Comparison of ENCODE assay signal across 8 cellular contexts in genomic region chr9:19229725-19230355, GRCh38. TPM values are rescaled to one million over a fixed set of nuclear protein-coding genes. Genes with fewer than 3 reads are reported as not detected.
A peak's percentile ranks its signal among the peaks of the same experiment; 100 is the strongest.
DNase-seq lines count a peak whose midpoint lies in the region; ATAC-seq and TF ChIP-seq lines count a peak whose summit lies in the region.

No MANE protein-coding gene starts in this region.

- peaks cover 19% of the 10 kb centered on the region for H3K4me1 Mint-ChIP-seq in CD8-positive, alpha-beta T cell (ENCODE audit: low read depth)
- H3K4me1 Mint-ChIP-seq in activated T-cell treated with anti-CD3 and anti-CD28 coated beads, Interleukin-2, amount 50 U/mL, for 72 hours (ENCODE audit: low read depth): peaks cover 5% of the 10 kb centered on the region

- intact Hi-C loops in CD8-positive, alpha-beta T cell (cut with DNase I, micrococcal nuclease): loop anchor here (1.0 to 5.0 kb wide), 9 partner anchors 46 to 227 kb away; partner anchors contain the start of genes HAUS6 (in 2 of the 2), RRAGA (in 2 of the 2), PLIN2 (in 1 of the 2) and RPS6 (in 1 of the 2)
- intact Hi-C loops in ovary (cut with DNase I): loop anchor here in 1 of 4 donors (10.0 kb wide), 2 partner anchors 55 to 225 kb away; no protein-coding TSS in a partner anchor

- H3K27ac ChIP-seq in CD8-positive, alpha-beta T cell (ENCODE audit: low read depth, low read length): peak overlapping the region; percentile 9
- H3K27ac ChIP-seq in gastroesophageal sphincter (peak overlapping the region; percentile 84 to 99 (median 97)), ovary (peak overlapping the region; percentile 95 to 98)

- TF ChIP-seq POLR2A in gastroesophageal sphincter (IDR thresholded peaks at IDR 0.05): no peak
- no peak for TF ChIP-seq POLR2A in ovary (IDR thresholded peaks at IDR 0.05)

- H3K4me3 ChIP-seq in CD8-positive, alpha-beta T cell (ENCODE audit: low read depth, low read length): peak overlapping the region; percentile 96
- H3K4me3 ChIP-seq in gastroesophageal sphincter (peak overlapping the region; percentile 79 to 98), ovary (peak overlapping the region; percentile 86)

- no peaks in the 10 kb centered on the region for H3K9me3 ChIP-seq in CD8-positive, alpha-beta T cell (ENCODE audit: low read length)
- H3K9me3 ChIP-seq in gastroesophageal sphincter (no peaks in the 10 kb centered on the region), ovary (no peaks in the 10 kb centered on the region)

- no peak overlapping the region for H3K4me3 Mint-ChIP-seq in CD8-positive, alpha-beta T cell
- peak overlapping the region in 1 of 2 donors; percentile 78 for H3K4me3 Mint-ChIP-seq in activated T-cell treated with anti-CD3 and anti-CD28 coated beads, Interleukin-2, amount 50 U/mL, for 72 hours

- TF ChIP-seq CTCF in CD8-positive, alpha-beta T cell (IDR thresholded peaks at IDR 0.05): no peak
- TF ChIP-seq CTCF in gastroesophageal sphincter (IDR thresholded peaks at IDR 0.05): no peak
- peak in 1 of 3 donors; percentile 6 for TF ChIP-seq CTCF in ovary (IDR thresholded peaks at IDR 0.05)

- 0 to 3% methylated on average over 6 to 7 of the region's 40 CpGs for WGBS in gastroesophageal sphincter (ENCODE audit: low coverage in 1 of 2), 2 donors
- 0 to 1% (median 1%) methylated on average over 35 to 40 of the region's 40 CpGs for WGBS in ovary, 3 donors

- H3K9me3 Mint-ChIP-seq in CD8-positive, alpha-beta T cell: no peaks in the 10 kb centered on the region
- no peaks in the 10 kb centered on the region for H3K9me3 Mint-ChIP-seq in activated T-cell treated with anti-CD3 and anti-CD28 coated beads, Interleukin-2, amount 50 U/mL, for 72 hours

- ATAC-seq in CD8-positive, alpha-beta T cell: peak; percentile 59
- ATAC-seq in GM19324 (IDR thresholded peaks at IDR 0.05; ENCODE audit: low FRiP score, unreplicated experiment): peak; percentile 63
- peak; percentile 67 for ATAC-seq in HG03354 (IDR thresholded peaks at IDR 0.05; ENCODE audit: poor library complexity, severe bottlenecking, unreplicated experiment)
- ATAC-seq in activated T-cell treated with anti-CD3 and anti-CD28 coated beads, Interleukin-2, amount 50 U/mL, for 72 hours (replicated peaks in 1 of 2): peak; percentile 58 to 67
- peak; percentile 72 for ATAC-seq in gastroesophageal sphincter

- H3K27me3 ChIP-seq in CD8-positive, alpha-beta T cell (ENCODE audit: insufficient read depth, low read length): no peaks in the 10 kb centered on the region
- no peaks in the 10 kb centered on the region for H3K27me3 ChIP-seq in gastroesophageal sphincter
- H3K27me3 ChIP-seq in ovary: no peaks in the 10 kb centered on the region

- POLR2A ChIA-PET in CD8-positive, alpha-beta T cell (lab: Charles Lee): interaction anchor here (1.0 to 1.6 kb wide), 9 partner anchors 12 to 181 kb away, joined by 3 to 13 read pairs (median 5); partner anchors contain the start of genes RPS6 and RRAGA

- H3K36me3 Mint-ChIP-seq in CD8-positive, alpha-beta T cell: peaks cover 2% of the 10 kb centered on the region
- no peaks in the 10 kb centered on the region for H3K36me3 Mint-ChIP-seq in activated T-cell treated with anti-CD3 and anti-CD28 coated beads, Interleukin-2, amount 50 U/mL, for 72 hours (ENCODE audit: insufficient read depth in 2 of 2)

- TF ChIP-seq EP300 in gastroesophageal sphincter (IDR thresholded peaks at IDR 0.05) (no peak), ovary (IDR thresholded peaks at IDR 0.05) (no peak)

- no peaks in the 10 kb centered on the region for H3K36me3 ChIP-seq in CD8-positive, alpha-beta T cell (ENCODE audit: insufficient read depth, low read length)
- H3K36me3 ChIP-seq in gastroesophageal sphincter: no peaks in the 10 kb centered on the region
- H3K36me3 ChIP-seq in ovary: no peaks in the 10 kb centered on the region

- CTCF ChIA-PET in CD8-positive, alpha-beta T cell (lab: Charles Lee): interaction anchor here (0.7 to 1.7 kb wide), 3 partner anchors 44 to 181 kb away, joined by 3 to 6 read pairs (median 6); partner anchors contain the start of gene RRAGA

- peak overlapping the region; percentile 90 for H3K27ac Mint-ChIP-seq in CD8-positive, alpha-beta T cell
- peak overlapping the region; percentile 86 for H3K27ac Mint-ChIP-seq in activated T-cell treated with anti-CD3 and anti-CD28 coated beads, Interleukin-2, amount 50 U/mL, for 72 hours

- peak in 2 of 7 experiments; percentile 48 to 66 for DNase-seq in CD8-positive, alpha-beta T cell
- peak; percentile 55 for DNase-seq in NCI-H510A treated with DMSO at 0.1 percent for 48 hours (lab: John Stamatoyannopoulos, UW)
- DNase-seq in activated T-cell treated with anti-CD3 and anti-CD28 coated beads, Interleukin-2, amount 50 U/mL, for 72 hours: peak; percentile 58 to 69
- peak in 1 of 5 donors; percentile 85 for DNase-seq in ovary
- no peak for DNase-seq in epidermal melanocyte (ENCODE audit: insufficient read length, low spot score)

- no peaks in the 10 kb centered on the region for H3K27me3 Mint-ChIP-seq in CD8-positive, alpha-beta T cell (ENCODE audit: low read depth)
- no peaks in the 10 kb centered on the region for H3K27me3 Mint-ChIP-seq in activated T-cell treated with anti-CD3 and anti-CD28 coated beads, Interleukin-2, amount 50 U/mL, for 72 hours (ENCODE audit: low read depth)

- H3K4me1 ChIP-seq in CD8-positive, alpha-beta T cell (ENCODE audit: insufficient read depth, low read length): peaks cover 23% of the 10 kb centered on the region
- H3K4me1 ChIP-seq in gastroesophageal sphincter: peaks cover 0 to 44% (median 8%) of the 10 kb centered on the region in 3 donors
- H3K4me1 ChIP-seq in ovary (ENCODE audit: insufficient read depth): peaks cover 3% of the 10 kb centered on the region

RNA-seq across cellular contexts. Expression of gene DENND4C, which starts 0.7 kb away (rescaled TPM):
- total RNA-seq in CD8-positive, alpha-beta T cell: 10 to 100 TPM; 27.4 to 29.8 TPM
- 10 to 100 TPM; 26.0 to 28.9 TPM for total RNA-seq in activated T-cell treated with anti-CD3 and anti-CD28 coated beads, Interleukin-2, amount 50 U/mL, for 72 hours
- total RNA-seq in gastroesophageal sphincter (100 to 1,000 TPM in 1 of 4 donors, 10 to 100 TPM in 3; 72.9 to 117 (median 81.9) TPM), ovary (10 to 100 TPM; 52.6 to 83.9 (median 60.5) TPM)
- polyA plus RNA-seq in ovary: 10 to 100 TPM; 18.7 to 26.5 TPM

Comparison
In these comparisons a context has a peak if more than half of its experiments do, and no peak if none do; other contexts are left out.
1. H3K27ac ChIP-seq: peak in every context shown above with its lines; median percentile 97 in gastroesophageal sphincter; 96 in ovary; 9 in CD8-positive, alpha-beta T cell.